In the genomic region with DNA sequence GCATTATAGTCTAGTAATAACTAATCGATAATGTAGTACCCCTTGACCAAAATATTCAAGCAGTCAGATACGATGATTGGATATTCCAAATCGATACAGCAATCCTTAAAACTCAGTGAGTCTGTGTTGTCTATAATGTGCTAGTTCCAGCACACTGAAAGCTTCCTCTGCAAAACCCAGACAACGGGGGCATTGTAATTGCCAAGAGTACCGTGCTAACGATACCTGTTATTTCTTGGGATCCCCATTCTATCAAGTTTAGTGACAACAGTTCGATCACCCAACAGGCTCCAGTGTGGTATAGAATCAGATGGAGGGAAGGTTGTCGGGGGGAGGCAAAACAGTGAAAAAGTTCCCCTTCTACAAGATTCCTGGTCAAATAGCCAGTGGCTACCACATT, we compare ENCODE assay signal across 9 cellular contexts. TPM values are rescaled to one million over a fixed set of nuclear protein-coding genes. Genes with fewer than 3 reads are reported as not detected.
DNase-seq lines count a peak whose midpoint lies in the region; ATAC-seq, FAIRE-seq and TF ChIP-seq lines count a peak whose summit lies in the region.
"Had no signal": no experiment of that assay in that cellular context is flagged by ENCODE, and none has a peak within 500 bp of the region (broad histone marks: within the 10 kb centered on the region; RNA-seq: fewer than 3 reads in every experiment).

No MANE protein-coding gene starts in this region.

- peaks cover 15% of the 10 kb centered on the region for H3K4me1 ChIP-seq in Karpas-422 (ENCODE audit: low read length)

- TF ChIP-seq POLR2A in H54 (IDR thresholded peaks at IDR 0.05; ENCODE audit: low read depth, low read length) = no peak

- H3K9ac ChIP-seq in Karpas-422 (ENCODE audit: low read length) = peak overlapping the region; percentile 77

- no peaks in the 10 kb centered on the region for H3K9me3 Mint-ChIP-seq in nephron

- H3K4me1 Mint-ChIP-seq in nephron = peaks cover 48% of the 10 kb centered on the region

- no peaks in the 10 kb centered on the region for H3K27me3 ChIP-seq in Karpas-422 (ENCODE audit: low read length)

- peak overlapping the region; percentile 90 for H3K4me2 ChIP-seq in Karpas-422 (ENCODE audit: low read depth, low read length, poor library complexity, severe bottlenecking)

- ATAC-seq in GM21360 (IDR thresholded peaks at IDR 0.05; ENCODE audit: unreplicated experiment) = no peak

- DNase-seq in AG10803 (ENCODE audit: low read depth) (no peak), Karpas-422 (no peak), coronary artery (ENCODE audit: low spot score) (no peak), H54 (ENCODE audit: insufficient read length, low spot score) (no peak), GDM1 (lab: John Stamatoyannopoulos, UW) (no peak)
- DNase-seq in stimulated activated CD4-positive, alpha-beta T cell treated with anti-CD3 and anti-CD28 coated beads, Interleukin-4, amount 100 ng/mL, for 1 hour = no peak
- DNase-seq: NCI-H1694 had no signal

- no peaks in the 10 kb centered on the region for H3K36me3 ChIP-seq in Karpas-422 (ENCODE audit: insufficient read depth, low read length)

- no peaks in the 10 kb centered on the region for H3K36me3 Mint-ChIP-seq in nephron (ENCODE audit: low read depth)

- H3K27me3 Mint-ChIP-seq in nephron (ENCODE audit: low read depth) = no peaks in the 10 kb centered on the region

- peak overlapping the region; percentile 34 to 100 (median 99) for H3K27ac Mint-ChIP-seq in nephron

- H4K20me1 ChIP-seq in Karpas-422 (ENCODE audit: insufficient read depth, low read depth, low read length) = no peaks in the 10 kb centered on the region

- H3K79me2 ChIP-seq in Karpas-422 (ENCODE audit: low read length) = no peaks in the 10 kb centered on the region

- FAIRE-seq in H54 (lab: Jason Lieb, UNC) = no peak

- TF ChIP-seq CTCF in AG10803 (conservative IDR thresholded peaks at IDR 0.05; ENCODE audit: low read length) = no peak
- no peak for TF ChIP-seq CTCF in coronary artery (IDR thresholded peaks at IDR 0.05)
- no peak for TF ChIP-seq CTCF in nephron (IDR thresholded peaks at IDR 0.05; ENCODE audit: unreplicated experiment in 3 of 3)

- H3K4me3 ChIP-seq in AG10803 (ENCODE audit: low read length) (peak overlapping the region; percentile 73), Karpas-422 (ENCODE audit: low read length) (peak overlapping the region; percentile 84; the same call in 1 of the 2 replicates), coronary artery (peak overlapping the region; percentile 78)

- no peaks in the 10 kb centered on the region for H3K9me3 ChIP-seq in Karpas-422 (ENCODE audit: low read length)

- H3K27ac ChIP-seq in Karpas-422 (ENCODE audit: low read length) = no peak overlapping the region
- peak overlapping the region; percentile 99 for H3K27ac ChIP-seq in coronary artery

- H3K4me3 Mint-ChIP-seq in nephron = peak overlapping the region; percentile 88 to 89 (median 89)

- no peaks in the 10 kb centered on the region for H3K9me2 ChIP-seq in Karpas-422 (replicated peaks; ENCODE audit: insufficient read depth, low read length)

- H2AFZ ChIP-seq in Karpas-422 (ENCODE audit: low read length) = no peak overlapping the region

RNA-seq across cellular contexts. Expression of gene ZNF438, which starts 0.9 kb away (rescaled TPM):
- 0.26 and 3.1 TPM in 2 replicates for total RNA-seq in Karpas-422 (2014; rRNA removed; shearing (Covaris generic); ENCODE audit: low replicate concordance)
